ENCODE assay signal across 23 cellular contexts in the genomic region with DNA sequence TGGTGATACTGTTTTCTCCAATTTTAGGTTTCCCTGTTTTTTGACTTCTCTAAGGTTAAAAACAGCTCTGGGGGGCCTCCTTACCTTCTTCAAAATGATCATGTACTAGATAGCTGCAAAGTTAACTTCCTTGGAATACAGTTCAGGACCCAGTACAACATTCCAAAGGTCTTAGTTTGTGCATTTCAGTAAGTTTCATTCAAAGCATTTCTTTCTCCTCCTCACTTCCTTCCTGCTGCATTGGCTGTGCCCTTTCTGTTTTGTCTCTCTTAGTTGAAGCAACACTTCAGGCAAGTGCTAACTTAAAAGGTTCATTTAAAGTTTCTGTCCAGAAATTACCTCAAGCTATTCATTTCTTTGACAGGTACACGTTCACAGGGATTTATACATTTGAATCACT.
DNase-seq lines count a peak whose midpoint lies in the region; ATAC-seq and TF ChIP-seq lines count a peak whose summit lies in the region.
"Had no signal": no experiment of that assay in that cellular context is flagged by ENCODE, and none has a peak within 500 bp of the region (broad histone marks: within the 10 kb centered on the region; RNA-seq: fewer than 3 reads in every experiment).

No MANE protein-coding gene starts in this region.

- H3K9me3 Mint-ChIP-seq in type B pancreatic cell, result no peaks in the 10 kb centered on the region
- no peaks in the 10 kb centered on the region for H3K9me3 Mint-ChIP-seq in naive thymus-derived CD4-positive, alpha-beta T cell
- H3K9me3 Mint-ChIP-seq: activated T-cell treated with anti-CD3 and anti-CD28 coated beads, Interleukin-2, amount 50 U/mL, for 72 hours; stimulated activated memory B cell treated with anti-CD40 and anti-IgM and Interleukin-4, amounts not matched to agents 10 μg/mL and 1 μg/mL and 100 μg/mL, for 72 hours had no signal

- no peaks in the 10 kb centered on the region for H3K36me3 ChIP-seq in naive thymus-derived CD4-positive, alpha-beta T cell (ENCODE audit: control insufficient read depth in 2 of 3, insufficient read depth in 3 of 3, low read length in 3 of 3)
- H3K36me3 ChIP-seq: brain microvascular endothelial cell, SJSA1, thoracic aorta had no signal

- no peak overlapping the region for H3K4me3 Mint-ChIP-seq in type B pancreatic cell
- H3K4me3 Mint-ChIP-seq in naive thymus-derived CD4-positive, alpha-beta T cell, result no peak overlapping the region
- H3K4me3 Mint-ChIP-seq: activated naive CD8-positive, alpha-beta T cell; activated T-cell treated with anti-CD3 and anti-CD28 coated beads, Interleukin-2, amount 50 U/mL, for 72 hours; stimulated activated memory B cell treated with anti-CD40 and anti-IgM and Interleukin-4, amounts not matched to agents 10 μg/mL and 1 μg/mL and 100 μg/mL, for 72 hours had no signal

- H3K9me3 ChIP-seq in naive thymus-derived CD4-positive, alpha-beta T cell (ENCODE audit: control insufficient read depth in 2 of 3, low read length in 3 of 3), result no peaks in the 10 kb centered on the region
- H3K9me3 ChIP-seq: SJSA1, thoracic aorta had no signal

- DNase-seq in DMS53 (lab: John Stamatoyannopoulos, UW), result peak; percentile 42
- DNase-seq in DMS53 treated with DMSO at 0.1 percent for 48 hours (lab: John Stamatoyannopoulos, UW; ENCODE audit: unreplicated experiment), result no peak
- peak; percentile 24 for DNase-seq in amniotic epithelial cell (ENCODE audit: low read depth)
- peak; percentile 28 for DNase-seq in iris pigment epithelial cell (ENCODE audit: low read depth)
- DNase-seq in type B pancreatic cell (ENCODE audit: extremely low spot score, unreplicated experiment), result no peak
- no peak for DNase-seq in dermis blood vessel endothelial cell
- DNase-seq in naive thymus-derived CD4-positive, alpha-beta T cell, result no peak
- DNase-seq: activated T-cell treated with anti-CD3 and anti-CD28 coated beads, Interleukin-2, amount 50 U/mL, for 72 hours; brain microvascular endothelial cell; DND-41; erythroblast; head of caudate nucleus; mesendoderm; NCI-H1105 treated with DMSO at 0.1 percent for 48 hours; NCI-H69; T-helper 9 cell had no signal

- H3K4me3 ChIP-seq in naive thymus-derived CD4-positive, alpha-beta T cell (ENCODE audit: low read length), result no peak overlapping the region
- H3K4me3 ChIP-seq: SJSA1, thoracic aorta had no signal

- peaks cover 0 to 3% of the 10 kb centered on the region in 2 donors for H3K27me3 ChIP-seq in naive thymus-derived CD4-positive, alpha-beta T cell (ENCODE audit: control insufficient read depth in 2 of 2, insufficient read depth in 2 of 2, low read length in 2 of 2)
- H3K27me3 ChIP-seq: brain microvascular endothelial cell, SJSA1 had no signal

- H3K27ac Mint-ChIP-seq in type B pancreatic cell, result peak overlapping the region; percentile 20
- H3K27ac Mint-ChIP-seq in naive thymus-derived CD4-positive, alpha-beta T cell, result no peak overlapping the region
- H3K27ac Mint-ChIP-seq: activated naive CD8-positive, alpha-beta T cell; activated T-cell treated with anti-CD3 and anti-CD28 coated beads, Interleukin-2, amount 50 U/mL, for 72 hours; stimulated activated memory B cell treated with anti-CD40 and anti-IgM and Interleukin-4, amounts not matched to agents 10 μg/mL and 1 μg/mL and 100 μg/mL, for 72 hours had no signal

- TF ChIP-seq POLR2A in GM18505 (IDR thresholded peaks at IDR 0.05; ENCODE audit: borderline replicate concordance, extremely low read depth, insufficient read depth, insufficient read length), result no peak

- CTCF ChIA-PET in naive thymus-derived CD4-positive, alpha-beta T cell (lab: Charles Lee), result interaction anchor here (0.9 to 1.1 kb wide), 2 partner anchors 9 to 130 kb away, joined by 3 to 4 read pairs; no protein-coding TSS in a partner anchor

- H3K27ac ChIP-seq in naive thymus-derived CD4-positive, alpha-beta T cell (ENCODE audit: low read depth, low read length), result no peak overlapping the region
- H3K27ac ChIP-seq: 22Rv1, brain microvascular endothelial cell, C4-2B, SJSA1, thoracic aorta had no signal

- H3K4me1 Mint-ChIP-seq in type B pancreatic cell (ENCODE audit: unreplicated experiment), result peaks cover 5% of the 10 kb centered on the region
- peaks cover 0 to 8% (median 6%) of the 10 kb centered on the region in 7 donors for H3K4me1 Mint-ChIP-seq in naive thymus-derived CD4-positive, alpha-beta T cell
- H3K4me1 Mint-ChIP-seq: stimulated activated memory B cell treated with anti-CD40 and anti-IgM and Interleukin-4, amounts not matched to agents 10 μg/mL and 1 μg/mL and 100 μg/mL, for 72 hours had no signal

- TF ChIP-seq CTCF in type B pancreatic cell (conservative IDR thresholded peaks at IDR 0.05), result no peak

- H3K36me3 Mint-ChIP-seq in type B pancreatic cell, result no peaks in the 10 kb centered on the region
- H3K36me3 Mint-ChIP-seq in naive thymus-derived CD4-positive, alpha-beta T cell, result no peaks in the 10 kb centered on the region
- H3K36me3 Mint-ChIP-seq: activated naive CD8-positive, alpha-beta T cell; stimulated activated memory B cell treated with anti-CD40 and anti-IgM and Interleukin-4, amounts not matched to agents 10 μg/mL and 1 μg/mL and 100 μg/mL, for 72 hours had no signal

- no peak for ATAC-seq in GM18505 (IDR thresholded peaks at IDR 0.05; ENCODE audit: unreplicated experiment)
- ATAC-seq in naive thymus-derived CD4-positive, alpha-beta T cell, result no peak
- ATAC-seq: activated T-cell treated with anti-CD3 and anti-CD28 coated beads, Interleukin-2, amount 50 U/mL, for 72 hours; stimulated activated memory B cell treated with anti-CD40 and anti-IgM and Interleukin-4, amounts not matched to agents 10 μg/mL and 1 μg/mL and 100 μg/mL, for 72 hours had no signal

- no peaks in the 10 kb centered on the region for H3K27me3 Mint-ChIP-seq in type B pancreatic cell
- H3K27me3 Mint-ChIP-seq in naive thymus-derived CD4-positive, alpha-beta T cell, result peaks cover 0 to 20% (median 0%) of the 10 kb centered on the region in 5 donors
- H3K27me3 Mint-ChIP-seq: activated naive CD8-positive, alpha-beta T cell had no signal

- POLR2A ChIA-PET in naive thymus-derived CD4-positive, alpha-beta T cell (lab: Charles Lee), result no interaction called here

- intact Hi-C loops in naive thymus-derived CD4-positive, alpha-beta T cell (cut with micrococcal nuclease), result loop anchor here in 1 of 2 donors (1.0 kb wide), 1 partner anchor 12 kb away; no protein-coding TSS in a partner anchor

- no peaks in the 10 kb centered on the region for H3K4me1 ChIP-seq in naive thymus-derived CD4-positive, alpha-beta T cell (ENCODE audit: control insufficient read depth in 2 of 2, insufficient read depth in 2 of 2, low read length in 2 of 2)

Comparison
In these comparisons a context has a peak if more than half of its experiments do, and no peak if none do; other contexts are left out.
1. DNase-seq: peak in DMS53 (single experiment), amniotic epithelial cell (single experiment) and iris pigment epithelial cell (single experiment); none in DMS53 treated with DMSO at 0.1 percent for 48 hours (single experiment), type B pancreatic cell (single experiment), dermis blood vessel endothelial cell (single experiment) and naive thymus-derived CD4-positive, alpha-beta T cell (0 of 9).